ENCODE assay signal across 8 cellular contexts in the genomic region with DNA sequence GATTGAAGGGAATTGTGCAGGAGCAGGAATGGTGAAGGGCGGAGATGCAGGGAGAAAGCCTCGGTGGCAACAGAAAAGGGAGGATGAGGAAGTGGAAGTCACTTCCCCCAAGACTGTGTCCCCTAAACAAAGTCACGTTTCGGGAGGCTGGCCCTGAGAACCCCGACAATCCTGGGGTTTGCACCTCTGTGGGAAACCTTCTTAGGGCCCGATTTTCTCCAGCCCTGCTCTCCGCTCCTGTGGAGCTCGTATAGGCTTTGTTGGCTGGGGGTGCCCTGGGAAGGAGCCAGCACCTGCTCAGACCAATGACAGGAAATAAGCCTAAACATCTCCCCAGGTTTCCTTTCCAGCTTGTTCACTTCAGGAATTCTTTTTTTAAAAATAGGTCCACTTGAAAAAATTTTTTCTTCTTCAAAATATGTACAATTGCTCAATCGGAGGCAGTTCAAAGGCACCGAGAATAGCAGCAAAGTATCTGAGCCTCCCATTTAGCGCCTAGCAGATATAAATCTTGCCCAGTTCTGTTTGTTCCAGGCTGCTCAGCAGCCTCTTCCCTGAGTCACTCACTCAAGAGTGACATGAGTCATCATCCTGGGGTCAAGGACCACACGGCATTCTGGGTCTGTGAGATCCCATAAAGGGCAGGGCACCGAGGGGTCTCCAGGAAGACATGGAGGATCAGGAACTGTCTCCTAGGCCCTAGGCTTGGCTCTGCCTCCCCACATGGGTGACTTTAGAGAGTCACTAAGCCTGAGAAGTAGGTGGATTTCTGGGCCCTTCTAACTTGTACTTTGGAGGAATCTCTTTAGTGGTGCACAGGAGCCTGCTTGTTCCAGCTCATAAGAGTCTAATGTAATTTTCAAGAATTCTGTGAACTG. TPM values are rescaled to one million over a fixed set of nuclear protein-coding genes. Genes with fewer than 3 reads are reported as not detected.
DNase-seq lines count a peak whose midpoint lies in the region; ATAC-seq and TF ChIP-seq lines count a peak whose summit lies in the region.

No MANE protein-coding gene starts in this region.

- H3K9me3 Mint-ChIP-seq in naive B cell: no peaks in the 10 kb centered on the region

- no peaks in the 10 kb centered on the region for H3K27me3 ChIP-seq in BE2C

- H3K36me3 ChIP-seq in BE2C: no peaks in the 10 kb centered on the region

- DNase-seq in BE2C (peak; percentile 42), LoVo (ENCODE audit: low spot score) (peak; percentile 91), choroid plexus epithelial cell (ENCODE audit: low read depth) (peak; percentile 90), naive B cell (no peak), NCI-H1417 (lab: John Stamatoyannopoulos, UW) (no peak)

- TF ChIP-seq CTCF in BE2C (IDR thresholded peaks at IDR 0.05; ENCODE audit: low read depth, low read length) (no peak), choroid plexus epithelial cell (conservative IDR thresholded peaks at IDR 0.05; ENCODE audit: low read depth, low read length) (no peak)

- peak overlapping the region in 2 of 8 donors; percentile 23 to 47 for H3K4me3 Mint-ChIP-seq in naive B cell

- H3K4me1 ChIP-seq in BE2C: 0 out of 2 replicates have a peak, but pooled peaks cover 3% of the 10 kb centered on the region

- H3K4me1 Mint-ChIP-seq in naive B cell: peaks cover 15 to 60% (median 26%) of the 10 kb centered on the region in 3 donors

- no peak for ATAC-seq in naive B cell (ENCODE audit: low read depth in 2 of 2)
- no peak for ATAC-seq in HG03159 (IDR thresholded peaks at IDR 0.05; ENCODE audit: unreplicated experiment)
- ATAC-seq in HG03469 (IDR thresholded peaks at IDR 0.05; ENCODE audit: unreplicated experiment): no peak
- no peak for ATAC-seq in HG03045 (IDR thresholded peaks at IDR 0.05; ENCODE audit: unreplicated experiment)

- no peaks in the 10 kb centered on the region for H3K36me3 Mint-ChIP-seq in naive B cell

- H3K27me3 Mint-ChIP-seq in naive B cell: peaks cover 0 to 6% (median 0%) of the 10 kb centered on the region in 3 donors

- H3K27ac Mint-ChIP-seq in naive B cell: peak overlapping the region in 5 of 6 donors; percentile 7 to 62 (median 51)

- no peaks in the 10 kb centered on the region for H3K9me3 ChIP-seq in BE2C

- H3K4me3 ChIP-seq in BE2C (ENCODE audit: low read depth, low read length) (no peak overlapping the region), choroid plexus epithelial cell (ENCODE audit: low read depth, low read length) (no peak overlapping the region)

RNA-seq across cellular contexts. Expression of a gene that starts 34.0 kb away (rescaled TPM):
- 0.43 TPM for polyA plus RNA-seq in BE2C (2012; ENCODE audit: insufficient read depth, insufficient read length, low read depth)
- polyA plus RNA-seq in naive B cell (ENCODE audit: low read depth in 6 of 6): 1 to 10 TPM in 2 of 6 donors, under 1 TPM in 4; 0.57 to 1.0 (median 0.78) TPM

Comparison
In these comparisons a context has a peak if more than half of its experiments do, and no peak if none do; other contexts are left out.
1. DNase-seq: peak in BE2C (single experiment), LoVo (single experiment) and choroid plexus epithelial cell (single experiment); none in naive B cell (single experiment) and NCI-H1417 (0 of 3).